Comparison of ENCODE assay signal across 1 cellular context in genomic region chr1:28983509-28984310, GRCh38.
A peak's percentile ranks its signal among the peaks of the same experiment; 100 is the strongest.
TF ChIP-seq lines count a peak whose summit lies in the region.

No MANE protein-coding gene starts in this region.

TF ChIP-seq in HepG2, 621 proteins besides CTCF, POLR2A, EP300 and RAD21 (continued from another document):
- TF ChIP-seq THAP7 (CRISPR knock-in tag; IDR thresholded peaks at IDR 0.05) (0 out of 2 replicates have a peak, but pooled peaks have one; percentile 62), CSRNP2 (CRISPR knock-in tag; conservative IDR thresholded peaks at IDR 0.05; ENCODE audit: low read depth) (no peak), ZSCAN31 (CRISPR knock-in tag; IDR thresholded peaks at IDR 0.05; ENCODE audit: low read depth) (no peak), CENPT (CRISPR knock-in tag; IDR thresholded peaks at IDR 0.05; ENCODE audit: low read depth) (no peak), MEIS2 (CRISPR knock-in tag; IDR thresholded peaks at IDR 0.05) (no peak), MXD1 (CRISPR knock-in tag; IDR thresholded peaks at IDR 0.05) (no peak), ZNF740 (CRISPR knock-in tag; IDR thresholded peaks at IDR 0.05) (no peak), FOXC1 (CRISPR knock-in tag; IDR thresholded peaks at IDR 0.05; ENCODE audit: borderline replicate concordance) (no peak; the same call in 1 of the 2 replicates), POGZ (CRISPR knock-in tag; IDR thresholded peaks at IDR 0.05) (no peak), NFYC (CRISPR knock-in tag; IDR thresholded peaks at IDR 0.05) (no peak; the same call in 1 of the 2 replicates), KDM6A (CRISPR knock-in tag; IDR thresholded peaks at IDR 0.05; ENCODE audit: low read depth) (no peak), ZNF749 (CRISPR knock-in tag; IDR thresholded peaks at IDR 0.05; ENCODE audit: borderline replicate concordance) (no peak), SNAPC2 (CRISPR knock-in tag; IDR thresholded peaks at IDR 0.05) (no peak), ZNF234 (CRISPR knock-in tag; conservative IDR thresholded peaks at IDR 0.05) (no peak), TGIF2 (CRISPR knock-in tag; IDR thresholded peaks at IDR 0.05) (peak; percentile 38; the same call in 1 of the 2 replicates), SMAD1 (CRISPR knock-in tag; IDR thresholded peaks at IDR 0.05; ENCODE audit: borderline replicate concordance, low read depth) (no peak), ZNF747 (CRISPR knock-in tag; IDR thresholded peaks at IDR 0.05; ENCODE audit: borderline replicate concordance) (no peak), ZBTB2 (CRISPR knock-in tag; IDR thresholded peaks at IDR 0.05; ENCODE audit: low read depth) (no peak), ZBTB20 (CRISPR knock-in tag; IDR thresholded peaks at IDR 0.05; ENCODE audit: borderline replicate concordance, low read depth) (no peak)
